In genomic region chr2:181907635-181908034, GRCh38 we compare ENCODE assay signal across 20 cellular contexts. TPM values are rescaled to one million over a fixed set of nuclear protein-coding genes. Genes with fewer than 3 reads are reported as not detected.
DNase-seq lines count a peak whose midpoint lies in the region; ATAC-seq, FAIRE-seq and TF ChIP-seq lines count a peak whose summit lies in the region.
"Had no signal": no experiment of that assay in that cellular context is flagged by ENCODE, and none has a peak within 500 bp of the region (broad histone marks: within the 10 kb centered on the region; RNA-seq: fewer than 3 reads in every experiment).

No MANE protein-coding gene starts in this region.

- H3K27me3 Mint-ChIP-seq in Calu3 (ENCODE audit: unreplicated experiment), result no peaks in the 10 kb centered on the region
- H3K27me3 Mint-ChIP-seq: B cell; CD4-positive, CD25-positive, alpha-beta regulatory T cell had no signal

- H3K27ac ChIP-seq in 22Rv1 (peak overlapping the region; percentile 1; the same call in 1 of the 2 replicates), K562 (ENCODE audit: extremely low read depth, low read depth, low read length) (no peak overlapping the region), adrenal gland (no peak overlapping the region)
- H3K27ac ChIP-seq: BLaER1, C4-2B had no signal

- H3K4me1 ChIP-seq in Loucy (ENCODE audit: insufficient read depth, low read length, poor library complexity, severe bottlenecking) (peaks cover 53% of the 10 kb centered on the region), K562 (replicated peaks in 1 of 2; ENCODE audit: control insufficient read depth in 2 of 2, insufficient read depth in 2 of 2, low read length in 2 of 2) (no peaks in the 10 kb centered on the region), adrenal gland (replicated peaks in 1 of 2) (peaks cover 0 to 20% of the 10 kb centered on the region in 2 donors)
- H3K4me1 ChIP-seq: HAP-1 had no signal

- H3K27me3 ChIP-seq in Loucy (ENCODE audit: insufficient read depth, low read length, poor library complexity, severe bottlenecking), result no peaks in the 10 kb centered on the region
- no peaks in the 10 kb centered on the region for H3K27me3 ChIP-seq in K562 (ENCODE audit: control insufficient read depth in 2 of 2, insufficient read depth in 2 of 2, low read length in 2 of 2)
- H3K27me3 ChIP-seq in adrenal gland, result no peaks in the 10 kb centered on the region
- H3K27me3 ChIP-seq: BLaER1 had no signal

- no peak overlapping the region for H2AFZ ChIP-seq in Loucy (ENCODE audit: low read length)
- no peak overlapping the region for H2AFZ ChIP-seq in K562 (ENCODE audit: low read depth, low read length)
- H2AFZ ChIP-seq: GM23338 had no signal

- no peaks in the 10 kb centered on the region for H3K9me2 ChIP-seq in Loucy (replicated peaks; ENCODE audit: low read depth, low read length)

- H3F3A ChIP-seq in Loucy (ENCODE audit: low read depth), result no peaks in the 10 kb centered on the region

- TF ChIP-seq EP300 in K562 (IDR thresholded peaks at IDR 0.05; ENCODE audit: low read length), result no peak

- TF ChIP-seq POLR2A in K562 (conservative IDR thresholded peaks at IDR 0.05) (no peak), H54 (IDR thresholded peaks at IDR 0.05; ENCODE audit: low read depth, low read length) (no peak), adrenal gland (IDR thresholded peaks at IDR 0.05) (no peak)

- H3K4me1 Mint-ChIP-seq in Calu3 (ENCODE audit: low read depth, unreplicated experiment), result peaks cover 54% of the 10 kb centered on the region
- H3K4me1 Mint-ChIP-seq: GM23338 had no signal

- CTCF ChIA-PET in Calu3 (lab: Charles Lee) (interaction anchor here (1.4 kb wide), 1 partner anchor 165 kb away, joined by 6 read pairs; no protein-coding TSS in a partner anchor), K562 (lab: Yijun Ruan, JAX; ENCODE audit: low intra/inter-chr PET ratio) (no interaction called here)

- no peak for ATAC-seq in K562
- ATAC-seq: CD8-positive, alpha-beta T cell; GM23338 had no signal

- intact Hi-C loops in Calu3 (cut with micrococcal nuclease; ENCODE audit: unreplicated experiment), result no loop called here
- intact Hi-C loops in K562 (cut with micrococcal nuclease), result no loop called here
- intact Hi-C loops in adrenal gland (cut with DNase I), result loop anchor here in 1 of 2 donors (10.0 kb wide), 1 partner anchor 163 kb away; no protein-coding TSS in a partner anchor

- H4K20me1 ChIP-seq in Loucy (ENCODE audit: insufficient read depth, low read length, poor library complexity, severe bottlenecking), result peaks cover 89% of the 10 kb centered on the region
- H4K20me1 ChIP-seq in K562 (replicated peaks; ENCODE audit: control insufficient read depth, insufficient read depth, low read length), result no peaks in the 10 kb centered on the region

- no peaks in the 10 kb centered on the region for H3K9me3 ChIP-seq in Loucy (ENCODE audit: insufficient read depth, low read depth, low read length)
- no peaks in the 10 kb centered on the region for H3K9me3 ChIP-seq in K562 (replicated peaks; ENCODE audit: control insufficient read depth, insufficient read depth, low read depth, low read length)
- H3K9me3 ChIP-seq in adrenal gland (replicated peaks in 1 of 3), result no peaks in the 10 kb centered on the region
- H3K9me3 ChIP-seq: BLaER1, Caco-2, HAP-1 had no signal

- H3K9me3 Mint-ChIP-seq in Calu3 (ENCODE audit: low read depth, unreplicated experiment), result no peaks in the 10 kb centered on the region
- H3K9me3 Mint-ChIP-seq: CD4-positive, CD25-positive, alpha-beta regulatory T cell; CD8-positive, alpha-beta T cell; GM23338 had no signal

- WGBS in K562 (ENCODE audit: insufficient coverage, low coverage, missing lambda C conversion rate), result 96% methylated on average over 1 of the region's 1 CpG
- 95 to 100% (median 96%) methylated on average over 1 of the region's 1 CpG for WGBS in adrenal gland, 4 donors

- FAIRE-seq in K562 (lab: Jason Lieb, UNC) (no peak), H54 (lab: Jason Lieb, UNC) (no peak)
- FAIRE-seq: D721Med, GM12891 had no signal

- TF ChIP-seq RAD21 in K562 (CRISPR knock-in tag; conservative IDR thresholded peaks at IDR 0.05 in 1 of 2, IDR thresholded peaks at IDR 0.05 in 1 of 2), result no peak

- H3K36me3 Mint-ChIP-seq in Calu3 (ENCODE audit: insufficient read depth, unreplicated experiment), result peaks cover 91% of the 10 kb centered on the region

- peak overlapping the region; percentile 38 for H3K27ac Mint-ChIP-seq in Calu3 (ENCODE audit: unreplicated experiment)
- H3K27ac Mint-ChIP-seq: B cell; CD4-positive, CD25-positive, alpha-beta regulatory T cell; CD8-positive, alpha-beta T cell; GM23338 had no signal

- H3K4me3 ChIP-seq in Loucy (ENCODE audit: low read length, poor library complexity, severe bottlenecking) (no peak overlapping the region), K562 (no peak overlapping the region), adrenal gland (no peak overlapping the region)
- H3K4me3 ChIP-seq: BLaER1, GM23338, HAP-1 had no signal

- no peaks in the 10 kb centered on the region for H3K9me1 ChIP-seq in K562 (ENCODE audit: control insufficient read depth, insufficient read depth, low read length)

- BruUV-seq in Calu3 (replicated peaks; lab: Mats Ljungman, UMichigan) (no TSS peak), K562 (replicated peaks; lab: Mats Ljungman, UMichigan) (no TSS peak)

- no peak for TF ChIP-seq CTCF in 22Rv1 (IDR thresholded peaks at IDR 0.05)
- no peak for TF ChIP-seq CTCF in Calu3 (IDR thresholded peaks at IDR 0.05; ENCODE audit: unreplicated experiment)
- no peak for TF ChIP-seq CTCF in Loucy (conservative IDR thresholded peaks at IDR 0.05; ENCODE audit: low read length)
- no peak for TF ChIP-seq CTCF in K562 (IDR thresholded peaks at IDR 0.05 in 2 of 3, conservative IDR thresholded peaks at IDR 0.05 in 1 of 3; ENCODE audit: insufficient read depth in 2 of 3, low read depth in 1 of 3, low read length in 3 of 3)
- no peak for TF ChIP-seq CTCF in adrenal gland (IDR thresholded peaks at IDR 0.05)

- no peak for DNase-seq in Calu3
- no peak for DNase-seq in K562 (ENCODE audit: extremely low read depth in 1 of 4, low spot score in 3 of 4)
- no peak for DNase-seq in H54 (ENCODE audit: insufficient read length, low spot score)
- no peak for DNase-seq in NCI-H226
- no peak for DNase-seq in adrenal gland
- DNase-seq: Caco-2; CD4-positive, CD25-positive, alpha-beta regulatory T cell; CD8-positive, alpha-beta T cell; DMS 273 treated with DMSO at 0.1 percent for 48 hours; DMS79; GF-D8 had no signal

- H3K79me2 ChIP-seq in Loucy (ENCODE audit: insufficient read depth, low read length), result peaks cover 92% of the 10 kb centered on the region
- peaks cover 20% of the 10 kb centered on the region; the same call in 2 of the 3 replicates for H3K79me2 ChIP-seq in K562 (ENCODE audit: control insufficient read depth, insufficient read depth, low read length)

- H3K4me3 Mint-ChIP-seq in Calu3 (ENCODE audit: low read depth, unreplicated experiment), result peak overlapping the region; percentile 12
- H3K4me3 Mint-ChIP-seq: B cell; CD4-positive, CD25-positive, alpha-beta regulatory T cell; CD8-positive, alpha-beta T cell; GM23338 had no signal

- H3K4me2 ChIP-seq in Loucy (ENCODE audit: low read depth, low read length, poor library complexity, severe bottlenecking), result peak overlapping the region; percentile 54
- no peak overlapping the region for H3K4me2 ChIP-seq in K562 (ENCODE audit: insufficient read depth, low read length)
- H3K4me2 ChIP-seq: GM23338 had no signal

- POLR2A ChIA-PET in K562 (lab: Yijun Ruan, JAX), result no interaction called here

- H3K9ac ChIP-seq in Loucy (ENCODE audit: low read depth, low read length, poor library complexity, severe bottlenecking) (no peak overlapping the region), K562 (ENCODE audit: insufficient read depth in 1 of 2, low read depth in 2 of 2, low read length in 2 of 2) (no peak overlapping the region)
- H3K9ac ChIP-seq: BLaER1 had no signal

- H3K36me3 ChIP-seq in Loucy (ENCODE audit: insufficient read depth, low read length), result peaks cover 63% of the 10 kb centered on the region; the same call in 1 of the 2 replicates
- H3K36me3 ChIP-seq in K562 (ENCODE audit: control insufficient read depth, insufficient read depth, low read length), result peaks cover 90% of the 10 kb centered on the region
- H3K36me3 ChIP-seq in adrenal gland (replicated peaks in 1 of 2), result peaks cover 0 to 32% of the 10 kb centered on the region in 2 donors

- in situ Hi-C loops in K562 (cut with MboI), result no loop called here

RNA-seq across cellular contexts. Expression of gene ITPRID2, which starts 16.1 kb away (rescaled TPM):
- total RNA-seq in Calu3 (2022) (375 and 411 TPM in 2 replicates), K562 (2014; rRNA removed) (38.3 and 40.9 TPM in 2 replicates), K562 (2014; rRNA removed; fragmentation: Illumina TruSeq; extraction: Trizol) (62.8 and 75.6 TPM in 2 replicates), K562 (2015; rRNA removed; fragmentation: Illumina TruSeq; extraction: Trizol) (60.5 and 63.6 TPM in 2 replicates), K562 (2021) (77.8 and 89.2 TPM in 2 replicates), adrenal gland (100 to 1,000 TPM in 1 of 8 donors, 10 to 100 TPM in 7; 40.6 to 103 (median 90.8) TPM)
- total RNA-seq in K562 (2011; cell fraction: chromatin; rRNA removed; ENCODE audit: low replicate concordance), result 48.8 and 150 TPM in 2 replicates
- 22.3 and 36.3 TPM in 2 replicates for total RNA-seq in K562 (2011; cell fraction: nucleolus; rRNA removed)
- total RNA-seq in K562 (2011; cell fraction: nucleoplasm; rRNA removed), result 55.5 and 94.2 TPM in 2 replicates
- polyA plus RNA-seq in K562 (2011; rRNA removed) (39.6 and 52.0 TPM in 2 replicates), K562 (2014; fragmentation: Illumina TruSeq; extraction: Trizol) (48.6 and 64.6 TPM in 2 replicates), K562 (2014; fragmentation: Nextera tagmentation; extraction: Ambion mirVana) (10 to 100 TPM; 18.5 to 20.3 TPM), K562 (2014; rRNA removed) (42.5 and 44.2 TPM in 2 replicates), adrenal gland (10 to 100 TPM; 25.5 to 50.4 (median 30.2) TPM)
- 14.5 and 19.9 TPM in 2 replicates for polyA plus RNA-seq in K562 (2011; cell fraction: cytosol; rRNA removed)
- polyA plus RNA-seq in K562 (2011; cell fraction: nucleus; rRNA removed), result 55.9 and 59.1 TPM in 2 replicates
- polyA plus RNA-seq in K562 (2012), result 30.6 and 51.9 TPM in 2 replicates
- polyA minus RNA-seq in K562 (2011; rRNA and poly(A)+ RNA removed), result 67.7 and 75.5 TPM in 2 replicates
- 29.8 and 31.0 TPM in 2 replicates for polyA minus RNA-seq in K562 (2011; cell fraction: cytosol; rRNA and poly(A)+ RNA removed)
- polyA minus RNA-seq in K562 (2011; cell fraction: nucleus; rRNA and poly(A)+ RNA removed), result 64.8 and 112 TPM in 2 replicates
